Comparison of ENCODE assay signal across 1 cellular context in the genomic region with DNA sequence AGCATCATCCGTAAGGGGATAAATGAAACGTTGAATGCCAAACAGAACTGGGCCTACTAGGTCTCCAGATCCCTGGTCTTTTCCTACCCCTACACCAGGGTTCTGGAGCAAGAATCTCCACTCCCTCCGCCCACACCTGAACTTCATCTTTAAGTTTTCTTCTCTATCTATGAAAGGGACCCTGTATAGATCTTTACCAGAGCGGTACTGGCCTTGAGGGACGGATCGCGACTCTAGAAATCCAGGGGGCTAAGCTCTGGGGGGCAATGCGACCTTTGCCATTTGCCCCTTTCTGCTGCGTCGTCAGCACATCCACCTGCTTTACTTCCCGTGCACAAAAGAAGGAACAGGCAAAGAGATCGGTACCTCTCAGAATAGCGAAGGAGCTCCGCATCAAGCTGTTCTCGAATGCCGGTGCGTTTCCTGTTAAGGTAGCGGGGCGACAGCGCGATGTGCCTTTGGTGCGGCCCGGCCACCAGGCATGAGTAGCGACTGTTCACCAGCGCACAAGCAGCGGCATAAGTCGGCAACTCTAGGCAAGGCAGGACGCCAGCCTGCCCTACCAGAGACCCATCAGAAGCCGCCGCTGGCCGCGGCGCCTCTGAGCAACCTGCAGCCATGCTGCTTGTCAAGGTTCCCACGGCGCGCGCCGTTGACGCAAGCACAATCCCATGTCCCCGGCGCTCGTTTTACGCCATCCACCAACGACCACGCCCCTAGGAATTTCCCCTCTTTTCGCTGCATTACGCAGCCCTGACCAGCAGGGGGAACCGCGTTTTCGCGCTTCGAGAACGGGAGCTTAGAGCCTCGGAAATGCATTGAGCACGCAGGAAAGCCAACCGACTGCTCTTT.
A peak's percentile ranks its signal among the peaks of the same experiment; 100 is the strongest.
TF ChIP-seq lines count a peak whose summit lies in the region.

A gene with protein sequence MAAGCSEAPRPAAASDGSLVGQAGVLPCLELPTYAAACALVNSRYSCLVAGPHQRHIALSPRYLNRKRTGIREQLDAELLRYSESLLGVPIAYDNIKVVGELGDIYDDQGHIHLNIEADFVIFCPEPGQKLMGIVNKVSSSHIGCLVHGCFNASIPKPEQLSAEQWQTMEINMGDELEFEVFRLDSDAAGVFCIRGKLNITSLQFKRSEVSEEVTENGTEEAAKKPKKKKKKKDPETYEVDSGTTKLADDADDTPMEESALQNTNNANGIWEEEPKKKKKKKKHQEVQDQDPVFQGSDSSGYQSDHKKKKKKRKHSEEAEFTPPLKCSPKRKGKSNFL (minus strand): TSS at position 641 of the 852 bp plus-strand sequence. CDS start 21 bp downstream, at position 620.

TF ChIP-seq in HepG2, 621 proteins besides CTCF, POLR2A, EP300 and RAD21 (continued from another document and continues in another):
- TF ChIP-seq ZNF142 (CRISPR knock-in tag; IDR thresholded peaks at IDR 0.05) (0 out of 2 replicates have a peak, but pooled peaks have one; percentile 51), ZFP91 (CRISPR knock-in tag; IDR thresholded peaks at IDR 0.05; ENCODE audit: borderline replicate concordance) (peak; percentile 78), ZNF331 (CRISPR knock-in tag; IDR thresholded peaks at IDR 0.05) (peak; percentile 60), SIN3A (IDR thresholded peaks at IDR 0.05; ENCODE audit: borderline replicate concordance, low read depth, low read length) (peak; percentile 92; the same call in 1 of the 2 replicates), ZNF337 (CRISPR knock-in tag; IDR thresholded peaks at IDR 0.05; ENCODE audit: borderline replicate concordance, low read depth) (0 out of 2 replicates have a peak, but pooled peaks have one; percentile 70), SSRP1 (CRISPR knock-in tag; IDR thresholded peaks at IDR 0.05) (no peak), SOX13 (IDR thresholded peaks at IDR 0.05) (no peak), SOX13 (CRISPR knock-in tag; conservative IDR thresholded peaks at IDR 0.05 in 1 of 2, IDR thresholded peaks at IDR 0.05 in 1 of 2) (peak in 1 of 2 experiments; percentile 55; a peak in 1 of 4 replicates), ZNF431 (CRISPR knock-in tag; IDR thresholded peaks at IDR 0.05; ENCODE audit: borderline replicate concordance, low read depth) (peak; percentile 52; the same call in 1 of the 2 replicates), ZNF468 (CRISPR knock-in tag; IDR thresholded peaks at IDR 0.05) (no peak), RXRA (CRISPR knock-in tag; IDR thresholded peaks at IDR 0.05) (peak; percentile 72), HIVEP1 (CRISPR knock-in tag; IDR thresholded peaks at IDR 0.05) (peak; percentile 65), ARNTL (CRISPR knock-in tag; IDR thresholded peaks at IDR 0.05) (0 out of 2 replicates have a peak, but pooled peaks have one; percentile 41), ZNF430 (CRISPR knock-in tag; IDR thresholded peaks at IDR 0.05) (peak; percentile 68; the same call in 1 of the 2 replicates), TEF (CRISPR knock-in tag; IDR thresholded peaks at IDR 0.05) (no peak), POLR2AphosphoS2 (IDR thresholded peaks at IDR 0.05; ENCODE audit: low read depth, low read length) (no peak), ZNF878 (CRISPR knock-in tag; IDR thresholded peaks at IDR 0.05) (no peak), CAMTA2 (CRISPR knock-in tag; IDR thresholded peaks at IDR 0.05; ENCODE audit: borderline replicate concordance) (no peak), ARID2 (CRISPR knock-in tag; IDR thresholded peaks at IDR 0.05; ENCODE audit: borderline replicate concordance) (no peak), HDAC2 (CRISPR knock-in tag; IDR thresholded peaks at IDR 0.05) (peak; percentile 72; the same call in 1 of the 2 replicates), ZBTB25 (CRISPR knock-in tag; IDR thresholded peaks at IDR 0.05) (0 out of 2 replicates have a peak, but pooled peaks have one; percentile 45)
- TF ChIP-seq, protein P1, sequence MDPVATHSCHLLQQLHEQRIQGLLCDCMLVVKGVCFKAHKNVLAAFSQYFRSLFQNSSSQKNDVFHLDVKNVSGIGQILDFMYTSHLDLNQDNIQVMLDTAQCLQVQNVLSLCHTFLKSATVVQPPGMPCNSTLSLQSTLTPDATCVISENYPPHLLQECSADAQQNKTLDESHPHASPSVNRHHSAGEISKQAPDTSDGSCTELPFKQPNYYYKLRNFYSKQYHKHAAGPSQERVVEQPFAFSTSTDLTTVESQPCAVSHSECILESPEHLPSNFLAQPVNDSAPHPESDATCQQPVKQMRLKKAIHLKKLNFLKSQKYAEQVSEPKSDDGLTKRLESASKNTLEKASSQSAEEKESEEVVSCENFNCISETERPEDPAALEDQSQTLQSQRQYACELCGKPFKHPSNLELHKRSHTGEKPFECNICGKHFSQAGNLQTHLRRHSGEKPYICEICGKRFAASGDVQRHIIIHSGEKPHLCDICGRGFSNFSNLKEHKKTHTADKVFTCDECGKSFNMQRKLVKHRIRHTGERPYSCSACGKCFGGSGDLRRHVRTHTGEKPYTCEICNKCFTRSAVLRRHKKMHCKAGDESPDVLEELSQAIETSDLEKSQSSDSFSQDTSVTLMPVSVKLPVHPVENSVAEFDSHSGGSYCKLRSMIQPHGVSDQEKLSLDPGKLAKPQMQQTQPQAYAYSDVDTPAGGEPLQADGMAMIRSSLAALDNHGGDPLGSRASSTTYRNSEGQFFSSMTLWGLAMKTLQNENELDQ (CRISPR knock-in tag; IDR thresholded peaks at IDR 0.05; ENCODE audit: borderline replicate concordance), result no peak
- TF ChIP-seq, protein P2, sequence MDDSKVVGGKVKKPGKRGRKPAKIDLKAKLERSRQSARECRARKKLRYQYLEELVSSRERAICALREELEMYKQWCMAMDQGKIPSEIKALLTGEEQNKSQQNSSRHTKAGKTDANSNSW (CRISPR knock-in tag; IDR thresholded peaks at IDR 0.05; ENCODE audit: borderline replicate concordance), result peak; percentile 78; the same call in 1 of the 2 replicates
- TF ChIP-seq, protein P3, sequence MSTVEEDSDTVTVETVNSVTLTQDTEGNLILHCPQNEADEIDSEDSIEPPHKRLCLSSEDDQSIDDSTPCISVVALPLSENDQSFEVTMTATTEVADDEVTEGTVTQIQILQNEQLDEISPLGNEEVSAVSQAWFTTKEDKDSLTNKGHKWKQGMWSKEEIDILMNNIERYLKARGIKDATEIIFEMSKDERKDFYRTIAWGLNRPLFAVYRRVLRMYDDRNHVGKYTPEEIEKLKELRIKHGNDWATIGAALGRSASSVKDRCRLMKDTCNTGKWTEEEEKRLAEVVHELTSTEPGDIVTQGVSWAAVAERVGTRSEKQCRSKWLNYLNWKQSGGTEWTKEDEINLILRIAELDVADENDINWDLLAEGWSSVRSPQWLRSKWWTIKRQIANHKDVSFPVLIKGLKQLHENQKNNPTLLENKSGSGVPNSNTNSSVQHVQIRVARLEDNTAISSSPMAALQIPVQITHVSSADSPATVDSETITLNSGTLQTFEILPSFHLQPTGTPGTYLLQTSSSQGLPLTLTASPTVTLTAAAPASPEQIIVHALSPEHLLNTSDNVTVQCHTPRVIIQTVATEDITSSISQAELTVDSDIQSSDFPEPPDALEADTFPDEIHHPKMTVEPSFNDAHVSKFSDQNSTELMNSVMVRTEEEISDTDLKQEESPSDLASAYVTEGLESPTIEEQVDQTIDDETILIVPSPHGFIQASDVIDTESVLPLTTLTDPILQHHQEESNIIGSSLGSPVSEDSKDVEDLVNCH (CRISPR knock-in tag; IDR thresholded peaks at IDR 0.05), result no peak
- TF ChIP-seq, protein P4, sequence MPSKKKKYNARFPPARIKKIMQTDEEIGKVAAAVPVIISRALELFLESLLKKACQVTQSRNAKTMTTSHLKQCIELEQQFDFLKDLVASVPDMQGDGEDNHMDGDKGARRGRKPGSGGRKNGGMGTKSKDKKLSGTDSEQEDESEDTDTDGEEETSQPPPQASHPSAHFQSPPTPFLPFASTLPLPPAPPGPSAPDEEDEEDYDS (CRISPR knock-in tag; IDR thresholded peaks at IDR 0.05), result peak; percentile 86
- TF ChIP-seq, protein P5, sequence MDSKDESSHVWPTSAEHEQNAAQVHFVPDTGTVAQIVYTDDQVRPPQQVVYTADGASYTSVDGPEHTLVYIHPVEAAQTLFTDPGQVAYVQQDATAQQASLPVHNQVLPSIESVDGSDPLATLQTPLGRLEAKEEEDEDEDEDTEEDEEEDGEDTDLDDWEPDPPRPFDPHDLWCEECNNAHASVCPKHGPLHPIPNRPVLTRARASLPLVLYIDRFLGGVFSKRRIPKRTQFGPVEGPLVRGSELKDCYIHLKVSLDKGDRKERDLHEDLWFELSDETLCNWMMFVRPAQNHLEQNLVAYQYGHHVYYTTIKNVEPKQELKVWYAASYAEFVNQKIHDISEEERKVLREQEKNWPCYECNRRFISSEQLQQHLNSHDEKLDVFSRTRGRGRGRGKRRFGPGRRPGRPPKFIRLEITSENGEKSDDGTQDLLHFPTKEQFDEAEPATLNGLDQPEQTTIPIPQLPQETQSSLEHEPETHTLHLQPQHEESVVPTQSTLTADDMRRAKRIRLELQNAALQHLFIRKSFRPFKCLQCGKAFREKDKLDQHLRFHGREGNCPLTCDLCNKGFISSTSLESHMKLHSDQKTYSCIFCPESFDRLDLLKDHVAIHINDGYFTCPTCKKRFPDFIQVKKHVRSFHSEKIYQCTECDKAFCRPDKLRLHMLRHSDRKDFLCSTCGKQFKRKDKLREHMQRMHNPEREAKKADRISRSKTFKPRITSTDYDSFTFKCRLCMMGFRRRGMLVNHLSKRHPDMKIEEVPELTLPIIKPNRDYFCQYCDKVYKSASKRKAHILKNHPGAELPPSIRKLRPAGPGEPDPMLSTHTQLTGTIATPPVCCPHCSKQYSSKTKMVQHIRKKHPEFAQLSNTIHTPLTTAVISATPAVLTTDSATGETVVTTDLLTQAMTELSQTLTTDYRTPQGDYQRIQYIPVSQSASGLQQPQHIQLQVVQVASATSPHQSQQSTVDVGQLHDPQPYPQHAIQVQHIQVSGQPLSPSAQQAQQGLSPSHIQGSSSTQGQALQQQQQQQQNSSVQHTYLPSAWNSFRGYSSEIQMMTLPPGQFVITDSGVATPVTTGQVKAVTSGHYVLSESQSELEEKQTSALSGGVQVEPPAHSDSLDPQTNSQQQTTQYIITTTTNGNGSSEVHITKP (CRISPR knock-in tag; IDR thresholded peaks at IDR 0.05; ENCODE audit: low read depth), result no peak
